ENCODE assay signal across 8 cellular contexts in the genomic region with DNA sequence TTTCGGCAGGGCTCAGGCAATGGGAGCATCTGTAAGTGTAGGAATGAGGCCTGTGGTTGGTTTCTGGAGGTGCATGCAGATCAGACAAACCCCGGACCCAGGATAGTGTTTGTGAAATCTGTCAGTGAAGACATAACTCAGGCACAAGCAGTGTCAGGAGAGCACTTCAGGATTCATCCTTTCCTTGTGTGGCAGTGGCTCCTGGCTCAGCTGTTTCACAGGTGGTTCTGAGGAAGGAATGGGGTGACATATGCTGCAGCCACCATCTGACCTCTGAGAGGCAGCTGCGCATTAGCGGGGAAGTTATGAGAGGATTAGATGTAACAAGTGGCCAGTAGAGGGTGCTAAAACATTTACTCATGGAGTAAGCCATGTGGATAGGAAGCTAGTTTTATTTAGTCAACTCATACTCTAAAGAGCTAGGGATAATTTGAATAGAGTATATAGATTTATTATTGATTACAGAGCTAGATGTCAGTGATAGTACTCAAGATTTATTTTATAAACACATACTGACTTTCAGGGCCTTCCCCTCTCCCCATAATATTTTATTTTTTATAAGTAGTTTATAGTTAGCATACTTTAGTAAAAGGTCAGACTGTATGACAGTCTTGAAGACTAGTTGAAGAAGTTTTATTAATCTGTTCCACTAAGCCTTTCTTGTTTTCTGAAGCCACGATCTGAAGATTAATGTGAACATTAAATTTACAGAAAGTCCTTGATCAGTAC. TPM values are rescaled to one million over a fixed set of nuclear protein-coding genes. Genes with fewer than 3 reads are reported as not detected.
DNase-seq lines count a peak whose midpoint lies in the region; ATAC-seq, FAIRE-seq and TF ChIP-seq lines count a peak whose summit lies in the region.

No MANE protein-coding gene starts in this region.

- FAIRE-seq in bronchial epithelial cell (lab: Jason Lieb, UNC) (no peak), islet of Langerhans (lab: Jason Lieb, UNC) (peak; percentile 94)

- DNase-seq in Ammon's horn (ENCODE audit: low spot score) (peak; percentile 81), NCI-H146 treated with DMSO at 0.1 percent for 48 hours (lab: John Stamatoyannopoulos, UW; ENCODE audit: unreplicated experiment) (peak; percentile 77), SKM-1 treated with dmso at 0.1 percent for 144 hours (lab: John Stamatoyannopoulos, UW; ENCODE audit: unreplicated experiment) (peak; percentile 68), bronchial epithelial cell (ENCODE audit: low read depth) (peak; percentile 75)
- DNase-seq in stimulated activated CD4-positive, alpha-beta T cell treated with anti-CD3 and anti-CD28 coated beads, Interleukin-2, amount 100 ng/mL, for 48 hours: peak; percentile 18 to 20

- H3K4me3 ChIP-seq in bronchial epithelial cell (ENCODE audit: low read depth, low read length): no peak overlapping the region

- TF ChIP-seq CTCF in bronchial epithelial cell (IDR thresholded peaks at IDR 0.05; ENCODE audit: insufficient read depth, low read length, severe bottlenecking): peak; percentile 57

- H3K36me3 ChIP-seq in bronchial epithelial cell (ENCODE audit: control insufficient read depth, insufficient read depth, low read length): no peaks in the 10 kb centered on the region

- H3K27me3 ChIP-seq in bronchial epithelial cell (ENCODE audit: control insufficient read depth, insufficient read depth, low read length): no peaks in the 10 kb centered on the region

- ATAC-seq in GM18520 (IDR thresholded peaks at IDR 0.05; ENCODE audit: unreplicated experiment) (peak; percentile 84), HG02973 (IDR thresholded peaks at IDR 0.05; ENCODE audit: unreplicated experiment) (peak; percentile 88)

RNA-seq across cellular contexts. Expression of a gene that starts 28.4 kb away (rescaled TPM):
- total RNA-seq in bronchial epithelial cell: 29.7 and 32.9 TPM in 2 replicates

Comparison
In these comparisons a context has a peak if more than half of its experiments do, and no peak if none do; other contexts are left out.
1. DNase-seq: peak in every context shown above with its lines; median percentile 81 in Ammon's horn; 77 in NCI-H146 treated with DMSO at 0.1 percent for 48 hours; 75 in bronchial epithelial cell; 68 in SKM-1 treated with dmso at 0.1 percent for 144 hours; 19 in stimulated activated CD4-positive, alpha-beta T cell treated with anti-CD3 and anti-CD28 coated beads, Interleukin-2, amount 100 ng/mL, for 48 hours.